Comparison of ENCODE assay signal across 7 cellular contexts in the genomic region with DNA sequence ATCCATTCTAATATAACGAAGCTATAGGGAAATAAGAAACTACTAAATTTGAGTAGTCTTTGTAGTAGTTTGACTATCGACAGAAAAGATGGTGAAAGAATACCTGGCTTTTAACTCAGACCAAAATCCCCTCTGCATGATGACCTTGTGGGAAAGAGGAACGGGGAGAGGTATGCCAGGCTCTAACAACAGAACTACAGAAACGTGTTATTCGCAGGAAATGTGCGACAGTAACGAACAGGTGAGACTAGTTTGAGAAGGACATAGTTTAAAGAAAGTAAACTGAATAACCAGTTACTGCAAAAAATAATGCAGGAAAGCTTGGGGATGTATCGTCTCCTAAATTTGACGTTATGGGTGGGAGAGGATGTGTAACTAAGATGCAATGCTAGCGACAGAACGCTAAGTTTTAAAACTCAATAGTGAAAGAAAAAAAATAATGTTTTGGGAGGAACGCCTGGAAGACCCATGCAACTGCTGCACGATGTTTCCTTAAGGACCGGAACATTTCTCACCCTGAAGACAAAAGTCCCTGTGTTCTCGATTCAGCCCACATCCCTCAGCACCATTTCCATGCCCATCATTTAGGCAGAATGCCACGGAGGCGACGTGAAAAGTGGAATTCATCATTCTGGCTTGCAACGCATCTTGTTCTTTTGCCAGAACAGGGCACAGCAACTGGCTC. TPM values are rescaled to one million over a fixed set of nuclear protein-coding genes. Genes with fewer than 3 reads are reported as not detected.
DNase-seq lines count a peak whose midpoint lies in the region; ATAC-seq and TF ChIP-seq lines count a peak whose summit lies in the region.

No MANE protein-coding gene starts in this region.

- peak overlapping the region; percentile 16; the same call in 1 of the 2 replicates for H3K27ac ChIP-seq in SJSA1

- H3K27me3 ChIP-seq in H7 (ENCODE audit: control insufficient read depth, insufficient read depth, low read length), result no peaks in the 10 kb centered on the region
- H3K27me3 ChIP-seq in SJSA1 (replicated peaks), result no peaks in the 10 kb centered on the region; the same call in 1 of the 2 replicates

- H3K9me3 ChIP-seq in SJSA1 (replicated peaks), result no peaks in the 10 kb centered on the region

- DNase-seq in H7, result no peak
- DNase-seq in SJSA1 (ENCODE audit: low read depth in 1 of 2, low spot score in 2 of 2), result no peak
- DNase-seq in fibroblast of the aortic adventitia (ENCODE audit: low read depth), result no peak
- no peak for DNase-seq in retinal pigment epithelial cell (ENCODE audit: low read depth)
- DNase-seq in cerebellar nuclear complex (lab: John Stamatoyannopoulos, UW), result no peak
- DNase-seq in NCI-H1694 treated with DMSO at 0.1 percent for 48 hours (lab: John Stamatoyannopoulos, UW), result no peak

- peaks cover 17% of the 10 kb centered on the region for H3K4me1 ChIP-seq in SJSA1 (replicated peaks)

- H3K4me3 ChIP-seq in H7 (ENCODE audit: insufficient read depth, low read depth, low read length) (peak overlapping the region; percentile 70), SJSA1 (peak overlapping the region; percentile 77), fibroblast of the aortic adventitia (ENCODE audit: low read depth, low read length) (peak overlapping the region; percentile 83), retinal pigment epithelial cell (ENCODE audit: low read length) (peak overlapping the region; percentile 85)

- H3K36me3 ChIP-seq in H7 (replicated peaks; ENCODE audit: control insufficient read depth, insufficient read depth, low read length), result no peaks in the 10 kb centered on the region; the same call in 1 of the 2 replicates
- H3K36me3 ChIP-seq in SJSA1, result peaks cover 14% of the 10 kb centered on the region

- TF ChIP-seq CTCF in fibroblast of the aortic adventitia (IDR thresholded peaks at IDR 0.05; ENCODE audit: insufficient read depth, low read length) (no peak), retinal pigment epithelial cell (conservative IDR thresholded peaks at IDR 0.05; ENCODE audit: low read depth, low read length) (no peak)

- ATAC-seq in HG03175 (IDR thresholded peaks at IDR 0.05; ENCODE audit: unreplicated experiment), result no peak

RNA-seq across cellular contexts. Expression of gene RAP2A, which starts 1.6 kb away (rescaled TPM):
- 44.5 and 48.0 TPM in 2 replicates for total RNA-seq in H7 (2014; rRNA removed; shearing (Covaris generic))
- 23.4 and 42.9 TPM in 2 replicates for total RNA-seq in SJSA1 (2014; rRNA removed; shearing (Covaris generic))
- total RNA-seq in fibroblast of the aortic adventitia (ENCODE audit: low replicate concordance), result 18.3 and 29.0 TPM in 2 replicates
